8 cellular contexts compared by ENCODE assay signal in the genomic region with DNA sequence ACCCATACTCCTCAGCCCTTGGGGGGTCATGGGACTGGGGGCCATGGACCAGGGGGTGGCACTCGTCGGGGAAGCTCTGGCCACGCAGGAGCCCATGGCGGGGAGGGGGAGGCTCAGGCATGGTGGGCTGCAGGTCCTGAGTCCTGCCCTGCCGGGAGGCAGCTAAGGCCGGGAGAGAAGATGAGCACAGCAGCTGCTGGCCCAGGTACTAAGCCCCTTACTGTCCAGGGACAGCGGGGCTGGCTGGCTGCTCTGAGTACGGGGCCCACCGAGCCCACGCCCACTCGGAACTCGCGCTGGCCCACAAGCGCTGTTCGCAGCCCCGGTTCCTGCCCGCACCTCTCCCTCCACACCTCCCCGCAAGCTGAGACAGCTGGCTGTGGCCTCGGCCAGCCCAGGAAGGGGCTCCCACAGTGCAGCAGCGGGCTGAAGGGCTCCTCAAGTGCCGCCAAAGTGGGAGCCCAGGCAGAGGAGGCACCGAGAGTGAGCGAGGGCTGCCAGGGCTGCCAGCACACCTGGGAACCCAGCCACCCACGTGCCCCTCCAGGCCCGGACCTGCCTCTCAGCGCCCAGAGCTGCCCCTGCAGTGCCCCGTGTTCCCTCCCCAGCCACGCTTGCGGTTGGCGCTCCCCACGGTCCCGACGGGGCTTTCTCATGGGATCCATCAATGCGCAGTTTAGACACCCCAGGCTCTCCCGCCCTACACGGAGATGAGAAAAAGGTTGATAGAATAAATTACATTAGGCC.
"Had no signal": no experiment of that assay in that cellular context is flagged by ENCODE, and none has a peak within 500 bp of the region (broad histone marks: within the 10 kb centered on the region; RNA-seq: fewer than 3 reads in every experiment).

No MANE protein-coding gene starts in this region.

- ATAC-seq: K562 had no signal

- H3K27ac ChIP-seq: GM23248 had no signal

- H3K9ac ChIP-seq: GM23248 had no signal

- H3K4me3 Mint-ChIP-seq: H9 had no signal

- H2AFZ ChIP-seq: GM23248 had no signal

- H3K4me3 ChIP-seq: GM23248, K562 had no signal

- FAIRE-seq: H54, HTR-8/SVneo, K562 had no signal

- DNase-seq: GM23248, GOT3, H9, HCEC 1CT, IMR-90 had no signal
